In the genomic region with DNA sequence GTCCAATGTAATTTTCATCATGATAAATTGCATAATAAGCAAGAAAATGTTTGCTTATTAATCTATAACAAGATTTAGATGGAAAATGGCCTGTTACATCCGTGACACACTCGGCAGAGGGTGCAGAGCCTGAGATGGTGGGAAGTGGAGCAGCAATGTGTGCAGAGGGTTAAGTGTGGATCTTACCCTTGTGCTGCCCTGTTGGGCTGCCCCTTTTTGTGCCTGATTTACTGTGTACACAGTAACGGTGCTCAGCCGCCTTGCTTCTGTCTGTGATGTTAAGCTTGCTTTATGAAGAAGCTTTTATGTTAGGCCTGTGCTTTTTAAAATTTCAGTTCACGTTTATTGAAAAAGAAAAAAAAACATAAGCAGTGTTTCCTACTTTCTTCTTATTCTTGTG, we compare ENCODE assay signal across 23 cellular contexts.
"Had no signal": no experiment of that assay in that cellular context is flagged by ENCODE, and none has a peak within 500 bp of the region (broad histone marks: within the 10 kb centered on the region; RNA-seq: fewer than 3 reads in every experiment).

No MANE protein-coding gene starts in this region.

- H3K9me3 ChIP-seq: colonic mucosa, esophagus muscularis mucosa, gastroesophageal sphincter, heart left ventricle, left lung, lower lobe of right lung, mucosa of descending colon had no signal

- H3K36me3 ChIP-seq: colonic mucosa, lower lobe of right lung had no signal

- FAIRE-seq: endothelial cell of umbilical vein, frontal cortex, keratinocyte had no signal

- H3K4me3 ChIP-seq: colonic mucosa, esophagus muscularis mucosa, gastroesophageal sphincter, heart left ventricle, hepatocyte, left lung, lower lobe of right lung, mucosa of descending colon had no signal

- H3K36me3 Mint-ChIP-seq: mesothelial cell of epicardium had no signal

- DNase-seq: colonic mucosa; cortex of kidney; effector CD8-positive, alpha-beta T cell; effector memory CD8-positive, alpha-beta T cell; foreskin keratinocyte; heart left ventricle; hypothalamus; immature natural killer cell; left cardiac atrium; left lung; left ventricle myocardium superior; lower lobe of right lung; mesenchymal stem cell; mucosa of descending colon; naive B cell had no signal

- H3K27ac Mint-ChIP-seq: dendritic cell treated with granulocyte-macrophage colony-stimulating factor and Interleukin-4, amounts not matched to agents 40 ng/mL and 50 ng/mL, for 4 days; effector memory CD8-positive, alpha-beta T cell; immature natural killer cell; mesothelial cell of epicardium; naive B cell had no signal

- H3K4me3 Mint-ChIP-seq: dendritic cell treated with granulocyte-macrophage colony-stimulating factor and Interleukin-4, amounts not matched to agents 40 ng/mL and 50 ng/mL, for 4 days; effector memory CD8-positive, alpha-beta T cell; immature natural killer cell; mesothelial cell of epicardium; naive B cell had no signal

- H3K27me3 Mint-ChIP-seq: dendritic cell treated with granulocyte-macrophage colony-stimulating factor and Interleukin-4, amounts not matched to agents 40 ng/mL and 50 ng/mL, for 4 days; effector memory CD8-positive, alpha-beta T cell; naive B cell had no signal

- H3K27me3 ChIP-seq: colonic mucosa, esophagus muscularis mucosa, foreskin keratinocyte, gastroesophageal sphincter, heart left ventricle, hepatocyte, left lung had no signal

- H3K27ac ChIP-seq: colonic mucosa, esophagus muscularis mucosa, foreskin keratinocyte, gastroesophageal sphincter, heart left ventricle, hepatocyte, left lung, lower lobe of right lung had no signal

- H3K4me2 ChIP-seq: hepatocyte had no signal

- H3K9me3 Mint-ChIP-seq: dendritic cell treated with granulocyte-macrophage colony-stimulating factor and Interleukin-4, amounts not matched to agents 40 ng/mL and 50 ng/mL, for 4 days; effector memory CD8-positive, alpha-beta T cell; immature natural killer cell; mesothelial cell of epicardium; naive B cell had no signal

- H3K4me1 ChIP-seq: colonic mucosa, esophagus muscularis mucosa, gastroesophageal sphincter, left lung, lower lobe of right lung had no signal

- ATAC-seq: effector memory CD8-positive, alpha-beta T cell; foreskin keratinocyte; gastroesophageal sphincter; heart left ventricle; left cardiac atrium; left lung; left ventricle myocardium superior; lower lobe of right lung; mucosa of descending colon had no signal
